ENCODE assay signal across 8 cellular contexts in genomic region chr5:140548300-140548688, GRCh38. TPM values are rescaled to one million over a fixed set of nuclear protein-coding genes. Genes with fewer than 3 reads are reported as not detected.
DNase-seq lines count a peak whose midpoint lies in the region; ATAC-seq and TF ChIP-seq lines count a peak whose summit lies in the region.

No MANE protein-coding gene starts in this region.

- intact Hi-C loops in sigmoid colon (cut with DNase I), result loop anchor here (2.0 to 5.0 kb wide), 3 partner anchors 15 to 146 kb away; partner anchors contain the start of genes ANKHD1, HARS1 and HARS2

- POLR2A ChIA-PET in T-cell (lab: Charles Lee), result interaction anchor here (0.6 to 2.4 kb wide), 9 partner anchors 9 to 158 kb away, joined by 3 to 16 read pairs (median 5); partner anchors contain the start of genes ANKHD1 (in 1 of the 2), APBB3 (in 1 of the 2), IK (in 1 of the 2) and NDUFA2 (in 1 of the 2)

- peak overlapping the region; percentile 47 for H3K27ac ChIP-seq in foreskin keratinocyte
- peak overlapping the region; percentile 93 to 98 (median 98) for H3K27ac ChIP-seq in sigmoid colon

- H3K9me3 Mint-ChIP-seq in T-cell, result no peaks in the 10 kb centered on the region

- no peak for TF ChIP-seq CTCF in foreskin keratinocyte (conservative IDR thresholded peaks at IDR 0.05)
- TF ChIP-seq CTCF in sigmoid colon (IDR thresholded peaks at IDR 0.05), result no peak

- peak overlapping the region; percentile 88 to 89 (median 89) for H3K4me3 Mint-ChIP-seq in T-cell

- no peak for DNase-seq in T-cell
- no peak for DNase-seq in foreskin keratinocyte
- DNase-seq in sigmoid colon, result no peak
- DNase-seq in activated effector memory CD4-positive, alpha-beta T cell treated with anti-CD3 and anti-CD28 coated beads, Interleukin-2, amount 50 U/mL, for 16 hours, result no peak
- DNase-seq in NCI-H2196 treated with DMSO at 0.1 percent for 48 hours (lab: John Stamatoyannopoulos, UW; ENCODE audit: unreplicated experiment), result no peak
- no peak for DNase-seq in inferior parietal cortex (ENCODE audit: extremely low spot score)

- peaks cover 3 to 34% (median 22%) of the 10 kb centered on the region in 4 donors for H3K36me3 ChIP-seq in sigmoid colon

- H3K27me3 ChIP-seq in foreskin keratinocyte (no peaks in the 10 kb centered on the region), sigmoid colon (no peaks in the 10 kb centered on the region)

- TF ChIP-seq POLR2A in sigmoid colon (IDR thresholded peaks at IDR 0.05), result peak in 1 of 2 donors; percentile 7

- peak; percentile 2 for ATAC-seq in GM18868 (IDR thresholded peaks at IDR 0.05; ENCODE audit: unreplicated experiment)
- peak in 3 of 4 experiments; percentile 2 to 4 (median 3) for ATAC-seq in T-cell (replicated peaks in 1 of 4)
- no peak for ATAC-seq in foreskin keratinocyte
- no peak for ATAC-seq in GM19328 (IDR thresholded peaks at IDR 0.05; ENCODE audit: unreplicated experiment)

- H3K27ac Mint-ChIP-seq in T-cell, result peak overlapping the region; percentile 97 to 99

- peaks cover 36 to 47% (median 38%) of the 10 kb centered on the region in 3 donors for H3K4me1 Mint-ChIP-seq in T-cell

- H3K9me3 ChIP-seq in sigmoid colon, result no peaks in the 10 kb centered on the region

- H3K4me1 ChIP-seq in foreskin keratinocyte, result no peaks in the 10 kb centered on the region
- H3K4me1 ChIP-seq in sigmoid colon, result peaks cover 0 to 50% (median 43%) of the 10 kb centered on the region in 4 donors

- no peaks in the 10 kb centered on the region for H3K27me3 Mint-ChIP-seq in T-cell

- CTCF ChIA-PET in T-cell (lab: Charles Lee), result interaction anchor here (0.6 to 2.5 kb wide), 15 partner anchors 10 to 193 kb away, joined by 3 to 13 read pairs (median 6); partner anchors contain the start of genes ANKHD1 (in 1 of the 2), APBB3 (in 1 of the 2), IK (in 1 of the 2) and NDUFA2 (in 1 of the 2)

- peak in 1 of 4 donors; percentile 27 for TF ChIP-seq EP300 in sigmoid colon (IDR thresholded peaks at IDR 0.05)

- 2 to 10% methylated on average over 5 of the region's 5 CpGs for WGBS in sigmoid colon, 2 donors

- H3K36me3 Mint-ChIP-seq in T-cell, result peaks cover 32% of the 10 kb centered on the region

- peak overlapping the region; percentile 41 to 58 (median 53) for H3K4me3 ChIP-seq in sigmoid colon

RNA-seq across cellular contexts. Expression of gene EIF4EBP3, which starts 0.8 kb away (rescaled TPM):
- total RNA-seq in T-cell, result 10 to 100 TPM; 10.6 to 23.6 (median 20.4) TPM
- 2.5 and 4.4 TPM in 2 replicates for total RNA-seq in foreskin keratinocyte
- 10.4 and 11.6 TPM in 2 replicates for polyA plus RNA-seq in foreskin keratinocyte
- total RNA-seq in sigmoid colon, result 10 to 100 TPM in 2 of 4 donors, 1 to 10 TPM in 2; 6.5 to 21.0 (median 12.1) TPM
- 10 to 100 TPM; 37.2 to 60.7 (median 53.9) TPM for polyA plus RNA-seq in sigmoid colon

RNA-seq across cellular contexts. Expression of gene SRA1, which starts 9.0 kb away (rescaled TPM):
- total RNA-seq in T-cell (10 to 100 TPM; 26.8 to 30.5 (median 28.4) TPM), foreskin keratinocyte (44.0 and 49.1 TPM in 2 replicates), sigmoid colon (10 to 100 TPM; 17.8 to 30.5 (median 21.1) TPM)
- polyA plus RNA-seq in foreskin keratinocyte (66.2 and 74.5 TPM in 2 replicates), sigmoid colon (10 to 100 TPM; 32.7 to 48.3 (median 35.4) TPM)

RNA-seq across cellular contexts. Expression of gene APBB3, which starts 16.1 kb away (rescaled TPM):
- total RNA-seq in T-cell (10 to 100 TPM; 53.9 to 70.5 (median 64.1) TPM), foreskin keratinocyte (4.1 and 4.4 TPM in 2 replicates), sigmoid colon (10 to 100 TPM; 13.5 to 25.9 (median 19.3) TPM)
- polyA plus RNA-seq in foreskin keratinocyte (4.5 and 5.0 TPM in 2 replicates), sigmoid colon (10 to 100 TPM in 1 of 3 donors, 1 to 10 TPM in 2; 4.2 to 27.9 (median 4.4) TPM)

RNA-seq across cellular contexts. Expression of gene SLC35A4, which starts 16.3 kb away (rescaled TPM):
- 10 to 100 TPM; 47.7 to 75.2 (median 72.4) TPM for total RNA-seq in T-cell
- 36.3 and 36.4 TPM in 2 replicates for total RNA-seq in foreskin keratinocyte
- 45.7 and 46.3 TPM in 2 replicates for polyA plus RNA-seq in foreskin keratinocyte
- total RNA-seq in sigmoid colon, result 10 to 100 TPM; 14.2 to 19.7 (median 17.9) TPM
- 100 to 1,000 TPM in 1 of 3 donors, 10 to 100 TPM in 2; 60.1 to 101 (median 65.9) TPM for polyA plus RNA-seq in sigmoid colon

Comparison
In these comparisons a context has a peak if more than half of its experiments do, and no peak if none do; other contexts are left out.
1. ATAC-seq: peak in GM18868 (single experiment) and T-cell (3 of 4); none in foreskin keratinocyte (single experiment) and GM19328 (single experiment).